In genomic region chr6:32842690-32843089, GRCh38 we compare ENCODE assay signal across 9 cellular contexts. TPM values are rescaled to one million over a fixed set of nuclear protein-coding genes. Genes with fewer than 3 reads are reported as not detected.
DNase-seq lines count a peak whose midpoint lies in the region; ATAC-seq and TF ChIP-seq lines count a peak whose summit lies in the region.
"Had no signal": no experiment of that assay in that cellular context is flagged by ENCODE, and none has a peak within 500 bp of the region (broad histone marks: within the 10 kb centered on the region; RNA-seq: fewer than 3 reads in every experiment).

No MANE protein-coding gene starts in this region.

- DNase-seq in heart right ventricle, result no peak
- no peak for DNase-seq in left cardiac atrium
- no peak for DNase-seq in uterus
- DNase-seq in NCI-H82 (lab: John Stamatoyannopoulos, UW), result no peak
- DNase-seq in AG08396 (ENCODE audit: low spot score), result no peak
- DNase-seq: NCI-H1417 treated with DMSO at 0.1 percent for 48 hours had no signal

- H3K9me3 ChIP-seq in heart right ventricle (no peaks in the 10 kb centered on the region), mononuclear cell (ENCODE audit: low read depth, low read length) (no peaks in the 10 kb centered on the region), uterus (no peaks in the 10 kb centered on the region)

- no peaks in the 10 kb centered on the region for H3K27me3 Mint-ChIP-seq in activated naive CD8-positive, alpha-beta T cell

- H3K4me3 ChIP-seq in heart right ventricle (peak overlapping the region in 8 of 10 donors; percentile 71 to 98 (median 78)), mononuclear cell (ENCODE audit: low read length) (peak overlapping the region; percentile 78), uterus (no peak overlapping the region)

- peaks cover 48% of the 10 kb centered on the region for H3K36me3 Mint-ChIP-seq in activated naive CD8-positive, alpha-beta T cell

- H3K27ac ChIP-seq in heart right ventricle (peak overlapping the region in 8 of 10 donors; percentile 92 to 100 (median 96)), uterus (peak overlapping the region; percentile 90 to 96)

- H3K27me3 ChIP-seq in heart right ventricle (no peaks in the 10 kb centered on the region), mononuclear cell (ENCODE audit: insufficient read depth, low read length) (no peaks in the 10 kb centered on the region), uterus (no peaks in the 10 kb centered on the region)

- TF ChIP-seq POLR2A in uterus (IDR thresholded peaks at IDR 0.05), result no peak

- TF ChIP-seq CTCF in heart right ventricle (IDR thresholded peaks at IDR 0.05), result no peak
- TF ChIP-seq CTCF in uterus (IDR thresholded peaks at IDR 0.05), result no peak

- peaks cover 0 to 61% (median 32%) of the 10 kb centered on the region in 9 donors for H3K36me3 ChIP-seq in heart right ventricle
- H3K36me3 ChIP-seq in uterus, result no peaks in the 10 kb centered on the region

- H3K27ac Mint-ChIP-seq in activated naive CD8-positive, alpha-beta T cell, result peak overlapping the region; percentile 100

- 80 to 83% methylated on average over 8 of the region's 8 CpGs for WGBS in heart right ventricle, 2 donors

- H3K4me1 Mint-ChIP-seq in activated naive CD8-positive, alpha-beta T cell (ENCODE audit: low read depth), result peaks cover 70% of the 10 kb centered on the region

- no peaks in the 10 kb centered on the region for H3K9me3 Mint-ChIP-seq in activated naive CD8-positive, alpha-beta T cell (ENCODE audit: low read depth)

- intact Hi-C loops in heart right ventricle (cut with DNase I), result no loop called here
- intact Hi-C loops in left cardiac atrium (cut with DNase I), result no loop called here
- intact Hi-C loops in uterus (cut with DNase I; ENCODE audit: low total_unique reads), result no loop called here

- peak overlapping the region; percentile 99 for H3K4me3 Mint-ChIP-seq in activated naive CD8-positive, alpha-beta T cell

- peaks cover 5 to 78% (median 37%) of the 10 kb centered on the region in 9 donors for H3K4me1 ChIP-seq in heart right ventricle
- H3K4me1 ChIP-seq in mononuclear cell (ENCODE audit: insufficient read depth, low read length), result peaks cover 76% of the 10 kb centered on the region
- H3K4me1 ChIP-seq in uterus, result no peaks in the 10 kb centered on the region

- no peak for ATAC-seq in heart right ventricle
- no peak for ATAC-seq in left cardiac atrium
- ATAC-seq in GM19397 (IDR thresholded peaks at IDR 0.05; ENCODE audit: unreplicated experiment), result no peak

RNA-seq across cellular contexts. Expression of gene PSMB8, which starts 1.2 kb away (rescaled TPM):
- total RNA-seq in heart right ventricle, result 100 to 1,000 TPM in 1 of 10 donors, 10 to 100 TPM in 7, 1 to 10 TPM in 2; 8.5 to 127 (median 11.7) TPM
- polyA plus RNA-seq in heart right ventricle, result 10 to 100 TPM; 40.2 to 42.9 TPM
- total RNA-seq in left cardiac atrium, result 10 to 100 TPM; 30.2 to 33.3 TPM
- 81.4 TPM for total RNA-seq in mononuclear cell
- total RNA-seq in uterus, result 10 to 100 TPM; 23.5 to 60.1 (median 27.2) TPM

RNA-seq across cellular contexts. Expression of gene TAP2, which starts 4.2 kb away (rescaled TPM):
- total RNA-seq in heart right ventricle (10 to 100 TPM in 7 of 10 donors, 1 to 10 TPM in 3; 8.8 to 92.1 (median 13.8) TPM), left cardiac atrium (10 to 100 TPM; 19.4 to 30.7 TPM), mononuclear cell (45.0 TPM), uterus (10 to 100 TPM in 2 of 4 donors, 1 to 10 TPM in 2; 3.0 to 42.4 (median 21.5) TPM)
- polyA plus RNA-seq in heart right ventricle, result 10 to 100 TPM; 12.8 to 13.8 TPM

RNA-seq across cellular contexts. Expression of gene TAP1, which starts 10.8 kb away (rescaled TPM):
- 100 to 1,000 TPM in 1 of 10 donors, 10 to 100 TPM in 9; 12.8 to 213 (median 15.4) TPM for total RNA-seq in heart right ventricle
- polyA plus RNA-seq in heart right ventricle, result 10 to 100 TPM; 35.4 to 38.3 TPM
- total RNA-seq in left cardiac atrium, result 10 to 100 TPM; 16.8 to 27.5 TPM
- total RNA-seq in mononuclear cell, result 67.2 TPM
- 10 to 100 TPM; 18.2 to 62.2 (median 26.5) TPM for total RNA-seq in uterus

RNA-seq across cellular contexts. Expression of gene PSMB9, which starts 11.3 kb away (rescaled TPM):
- 100 to 1,000 TPM in 1 of 10 donors, 10 to 100 TPM in 8, 1 to 10 TPM in 1; 10.0 to 198 (median 14.3) TPM for total RNA-seq in heart right ventricle
- 10 to 100 TPM; 23.4 to 33.4 TPM for polyA plus RNA-seq in heart right ventricle
- total RNA-seq in left cardiac atrium, result 10 to 100 TPM; 18.6 to 25.9 TPM
- total RNA-seq in mononuclear cell, result 18.7 TPM
- total RNA-seq in uterus, result 10 to 100 TPM; 14.0 to 50.7 (median 38.6) TPM

RNA-seq across cellular contexts. Expression of gene HLA-DOB, which starts 25.9 kb away (rescaled TPM):
- total RNA-seq in heart right ventricle (1 to 10 TPM in 1 of 10 donors, under 1 TPM in 7, not detected in 2; 0.21 to 2.1 (median 0.48) TPM), left cardiac atrium (under 1 TPM; 0.24 to 0.27 TPM), mononuclear cell (6.6 TPM), uterus (under 1 TPM in 2 of 4 donors, not detected in 2; 0.28 to 0.82 TPM)
- polyA plus RNA-seq in heart right ventricle, result 1 to 10 TPM in 1 of 2 donors, under 1 TPM in 1; 0.36 to 1.1 TPM

Comparison
In these comparisons a context has a peak if more than half of its experiments do, and no peak if none do; other contexts are left out.
1. H3K4me3 ChIP-seq: peak in heart right ventricle (8 of 10) and mononuclear cell (single experiment); none in uterus (0 of 2).